Comparison of ENCODE assay signal across 8 cellular contexts in genomic region chr9:91727316-91727861, GRCh38.
A peak's percentile ranks its signal among the peaks of the same experiment; 100 is the strongest.
DNase-seq lines count a peak whose midpoint lies in the region; ATAC-seq, FAIRE-seq and TF ChIP-seq lines count a peak whose summit lies in the region.

No MANE protein-coding gene starts in this region.

- H3K79me1 ChIP-seq in IMR-90 (ENCODE audit: low read depth in 1 of 2, low read length in 2 of 2) (no peaks in the 10 kb centered on the region), H1 (ENCODE audit: low read depth, low read length) (no peaks in the 10 kb centered on the region)

- TF ChIP-seq RAD21 in IMR-90 (IDR thresholded peaks at IDR 0.05; ENCODE audit: low read length) (peak; percentile 76), H1 (IDR thresholded peaks at IDR 0.05 in 1 of 2, conservative IDR thresholded peaks at IDR 0.05 in 1 of 2; ENCODE audit: low read depth in 2 of 2, low read length in 2 of 2) (peak; percentile 78 to 85)

- TF ChIP-seq CTCF in AG10803 (conservative IDR thresholded peaks at IDR 0.05; ENCODE audit: low read length), result peak; percentile 77
- TF ChIP-seq CTCF in GM12864 (IDR thresholded peaks at IDR 0.05; ENCODE audit: low read depth, low read length, missing control alignments), result peak; percentile 69
- peak; percentile 73 for TF ChIP-seq CTCF in IMR-90 (conservative IDR thresholded peaks at IDR 0.05; ENCODE audit: low read depth, low read length)
- peak; percentile 46 for TF ChIP-seq CTCF in SU-DHL-6 (IDR thresholded peaks at IDR 0.05; ENCODE audit: insufficient read depth, low read length, poor library complexity, severe bottlenecking)
- TF ChIP-seq CTCF in H1 (IDR thresholded peaks at IDR 0.05; ENCODE audit: control extremely low read depth in 1 of 3, insufficient read depth in 1 of 3, low read depth in 1 of 3, low read length in 3 of 3), result peak; percentile 38 to 75 (median 70)

- H3K4me2 ChIP-seq in IMR-90 (ENCODE audit: low read depth, low read length) (no peak overlapping the region), SU-DHL-6 (ENCODE audit: low read depth, low read length, poor library complexity, severe bottlenecking) (no peak overlapping the region), H1 (ENCODE audit: insufficient read depth in 1 of 2, low read depth in 2 of 2, low read length in 2 of 2) (no peak overlapping the region)

- H2BK5ac ChIP-seq in IMR-90 (ENCODE audit: low read depth, low read length, poor library complexity, severe bottlenecking) (no peak overlapping the region), H1 (ENCODE audit: low read depth, low read length) (no peak overlapping the region)

- no peaks in the 10 kb centered on the region for H3K23me2 ChIP-seq in H1 (ENCODE audit: low read depth, low read length)

- H3K18ac ChIP-seq in IMR-90 (ENCODE audit: low read depth, low read length), result no peak overlapping the region
- H3K18ac ChIP-seq in H1 (ENCODE audit: extremely low read depth, low read length), result no peak overlapping the region

- H4K5ac ChIP-seq in IMR-90 (ENCODE audit: low read depth, low read length) (no peak overlapping the region), H1 (ENCODE audit: insufficient read length, low read depth, low read length) (no peak overlapping the region)

- H4K20me1 ChIP-seq in IMR-90 (ENCODE audit: insufficient read depth, low read length) (no peaks in the 10 kb centered on the region), SU-DHL-6 (ENCODE audit: low read depth, low read length) (no peaks in the 10 kb centered on the region), H1 (replicated peaks in 1 of 2; ENCODE audit: control insufficient read depth in 1 of 2, insufficient read depth in 2 of 2, low read length in 2 of 2) (no peaks in the 10 kb centered on the region)

- H3K27me3 ChIP-seq in IMR-90 (ENCODE audit: control insufficient read depth, insufficient read depth, low read length) (no peaks in the 10 kb centered on the region), SU-DHL-6 (ENCODE audit: low read length) (no peaks in the 10 kb centered on the region), H1 (replicated peaks in 1 of 4; ENCODE audit: control insufficient read depth in 3 of 4, extremely low read depth in 1 of 4, insufficient read depth in 3 of 4, low read length in 3 of 4) (no peaks in the 10 kb centered on the region)

- H2BK120ac ChIP-seq in IMR-90 (ENCODE audit: low read depth, low read length), result no peak overlapping the region
- no peak overlapping the region for H2BK120ac ChIP-seq in H1 (replicated peaks; ENCODE audit: low read depth, low read length)

- peaks cover 3% of the 10 kb centered on the region; the same call in 1 of the 2 replicates for H3K9me1 ChIP-seq in IMR-90 (ENCODE audit: insufficient read depth, low read length)

- H4K91ac ChIP-seq in IMR-90 (ENCODE audit: insufficient read depth, low read depth, low read length) (no peak overlapping the region; the same call in 1 of the 2 replicates), H1 (replicated peaks; ENCODE audit: insufficient read length, low read length) (no peak overlapping the region)

- peak; percentile 70 for FAIRE-seq in H1 (lab: Jason Lieb, UNC)

- H3K56ac ChIP-seq in IMR-90 (ENCODE audit: extremely low read depth, insufficient read depth, low read length) (no peak overlapping the region), H1 (replicated peaks; ENCODE audit: insufficient read length, low read depth, low read length) (no peak overlapping the region)

- peak overlapping the region; percentile 83 for H2AK5ac ChIP-seq in IMR-90 (ENCODE audit: low read depth, low read length)
- no peak overlapping the region for H2AK5ac ChIP-seq in H1 (ENCODE audit: low read depth, low read length)

- H3K4me1 ChIP-seq in IMR-90 (ENCODE audit: control insufficient read depth, insufficient read depth, low read length), result peaks cover 5% of the 10 kb centered on the region; the same call in 1 of the 2 replicates
- H3K4me1 ChIP-seq in H1 (replicated peaks in 1 of 4; ENCODE audit: control insufficient read depth in 3 of 4, insufficient read depth in 4 of 4, low read length in 3 of 4), result no peaks in the 10 kb centered on the region

- CTCF ChIA-PET in IMR-90 (lab: Yijun Ruan, JAX), result interaction anchor here (0.6 to 0.8 kb wide), 17 partner anchors 8 to 1763 kb away, joined by 3 to 9 read pairs (median 3); no protein-coding TSS in a partner anchor
- CTCF ChIA-PET in H1 (lab: Charles Lee; ENCODE audit: partially characterized antibody), result interaction anchor here (0.6 to 5.4 kb wide), 31 partner anchors 8 to 1450 kb away, joined by 3 to 20 read pairs (median 4); no protein-coding TSS in a partner anchor

- dilution Hi-C loops in IMR-90 (cut with HindIII; ENCODE audit: low sequenced_read_pairs, unreplicated experiment), result no loop called here

- intact Hi-C loops in IMR-90 (cut with micrococcal nuclease), result loop anchor here (1.0 to 2.0 kb wide), 3 partner anchors 306 to 812 kb away; no protein-coding TSS in a partner anchor

- H3K14ac ChIP-seq in IMR-90 (replicated peaks; ENCODE audit: low read depth, low read length) (no peak overlapping the region), H1 (ENCODE audit: insufficient read length) (no peak overlapping the region)

- in situ Hi-C loops in IMR-90 (cut with MboI; ENCODE audit: low sequenced_read_pairs), result no loop called here

- DNase-seq in AG10803 (ENCODE audit: low read depth) (peak; percentile 43), GM12864 (ENCODE audit: low read depth) (no peak), IMR-90 (peak; percentile 56), H1 (ENCODE audit: low read depth in 1 of 2, low spot score in 2 of 2) (peak; percentile 21 to 61), midbrain (lab: John Stamatoyannopoulos, UW) (peak; percentile 1), ureter (ENCODE audit: low spot score) (peak; percentile 36)

- no TSS peak for BruUV-seq in IMR-90 (replicated peaks; lab: Mats Ljungman, UMichigan)

- H2AFZ ChIP-seq in IMR-90 (replicated peaks; ENCODE audit: low read length, poor library complexity) (peak overlapping the region; percentile 71), SU-DHL-6 (ENCODE audit: low read depth, low read length, severe bottlenecking) (no peak overlapping the region), H1 (ENCODE audit: low read length) (0 out of 2 replicates have a peak overlapping the region, but pooled peaks have one; percentile 59)

- H3K9me3 ChIP-seq in IMR-90 (ENCODE audit: control insufficient read depth, insufficient read depth, low read length) (no peaks in the 10 kb centered on the region), SU-DHL-6 (ENCODE audit: insufficient read depth, low read length) (no peaks in the 10 kb centered on the region), H1 (ENCODE audit: insufficient read depth in 2 of 2, low read depth in 1 of 2, low read length in 1 of 2) (no peaks in the 10 kb centered on the region; a peak in 1 of 4 replicates)

- H3K23ac ChIP-seq in IMR-90 (ENCODE audit: low read depth, low read length) (no peak overlapping the region), H1 (ENCODE audit: insufficient read length) (no peak overlapping the region)

- peak overlapping the region; percentile 83 for H2AK9ac ChIP-seq in IMR-90 (replicated peaks; ENCODE audit: low read depth, low read length, poor library complexity)

- TF ChIP-seq EP300 in H1 (IDR thresholded peaks at IDR 0.05; ENCODE audit: borderline replicate concordance in 1 of 2, low read depth in 2 of 2, low read length in 2 of 2), result no peak

- H3K79me2 ChIP-seq in SU-DHL-6 (ENCODE audit: insufficient read depth, low read length) (no peaks in the 10 kb centered on the region), H1 (ENCODE audit: control insufficient read depth in 1 of 2, insufficient read depth in 2 of 2, low read length in 2 of 2) (no peaks in the 10 kb centered on the region)

- no peak for TF ChIP-seq POLR2A in IMR-90 (IDR thresholded peaks at IDR 0.05; ENCODE audit: low read depth, low read length)
- no peak for TF ChIP-seq POLR2A in H1 (IDR thresholded peaks at IDR 0.05; ENCODE audit: control extremely low read depth in 1 of 2, low read depth in 2 of 2, low read length in 2 of 2)

- H3K36me3 ChIP-seq in IMR-90 (ENCODE audit: control insufficient read depth, insufficient read depth, low read length) (peaks cover 58% of the 10 kb centered on the region), SU-DHL-6 (ENCODE audit: low read length) (no peaks in the 10 kb centered on the region), H1 (ENCODE audit: control insufficient read depth in 2 of 4, insufficient read depth in 4 of 4, low read length in 3 of 4) (no peaks in the 10 kb centered on the region; a peak in 1 of 8 replicates)

- H3K4me3 ChIP-seq in AG10803 (ENCODE audit: low read length) (no peak overlapping the region), GM12864 (ENCODE audit: low read depth, low read length) (no peak overlapping the region), IMR-90 (ENCODE audit: insufficient read depth, low read depth, low read length) (no peak overlapping the region), SU-DHL-6 (ENCODE audit: insufficient read depth, low read length, poor library complexity, severe bottlenecking) (no peak overlapping the region), H1 (ENCODE audit: extremely low read depth in 1 of 4, insufficient read depth in 2 of 4, low read depth in 3 of 4, low read length in 4 of 4) (no peak overlapping the region)

- ATAC-seq in IMR-90 (ENCODE audit: low read depth) (peak; percentile 94), HG03571 (IDR thresholded peaks at IDR 0.05; ENCODE audit: unreplicated experiment) (no peak)

- H2BK12ac ChIP-seq in H1 (ENCODE audit: low read depth, low read length), result no peak overlapping the region

- POLR2A ChIA-PET in IMR-90 (lab: Charles Lee; ENCODE audit: unreplicated experiment), result interaction anchor here (0.6 kb wide), 1 partner anchor 299 kb away, joined by 5 read pairs; no protein-coding TSS in a partner anchor
- POLR2A ChIA-PET in H1 (lab: Charles Lee; ENCODE audit: partially characterized antibody), result interaction anchor here (0.6 kb wide), 1 partner anchor 14 kb away, joined by 3 read pairs; no protein-coding TSS in a partner anchor

- H2BK15ac ChIP-seq in IMR-90 (ENCODE audit: low read depth, low read length), result no peak overlapping the region
- no peak overlapping the region for H2BK15ac ChIP-seq in H1 (ENCODE audit: low read length)

- H3K9ac ChIP-seq in IMR-90 (ENCODE audit: low read depth, low read length), result 0 out of 2 replicates have a peak overlapping the region, but pooled peaks have one; percentile 48
- no peak overlapping the region for H3K9ac ChIP-seq in SU-DHL-6 (ENCODE audit: low read length)
- no peak overlapping the region for H3K9ac ChIP-seq in H1 (replicated peaks in 1 of 4; ENCODE audit: extremely low read depth in 1 of 4, low read depth in 3 of 4, low read length in 3 of 4)

- no peaks in the 10 kb centered on the region for H3K9me2 ChIP-seq in SU-DHL-6 (replicated peaks; ENCODE audit: insufficient read depth, low read length)

- no peak overlapping the region for H3K4ac ChIP-seq in IMR-90 (ENCODE audit: low read depth, low read length)
- no peak overlapping the region for H3K4ac ChIP-seq in H1 (replicated peaks; ENCODE audit: insufficient read length, low read depth, low read length)

- H3F3A ChIP-seq in SU-DHL-6 (ENCODE audit: insufficient read depth), result no peaks in the 10 kb centered on the region

- H3K27ac ChIP-seq in IMR-90 (ENCODE audit: insufficient read depth, low read length) (no peak overlapping the region), SU-DHL-6 (ENCODE audit: low read depth, low read length) (no peak overlapping the region), H1 (ENCODE audit: low read depth, low read length) (no peak overlapping the region)

- 78% methylated on average over 1 of the region's 7 CpGs; no CpG with 5 or more reads in 1 of the 2 experiments for WGBS in IMR-90 (ENCODE audit: extremely low coverage in 2 of 2, insufficient read length in 1 of 2), 2 experiments
- WGBS in H1 (ENCODE audit: extremely low coverage in 1 of 2, insufficient coverage in 1 of 2, insufficient read length in 1 of 2, insufficient replicate concordance in 2 of 2, low coverage in 1 of 2, low lambda C conversion rate in 2 of 2, missing lambda C conversion rate in 1 of 2), 2 experiments, result 46% methylated on average over 7 of the region's 7 CpGs; no CpG with 5 or more reads in 1 of the 2 experiments

- H4K8ac ChIP-seq in IMR-90 (ENCODE audit: low read depth in 2 of 2, low read length in 2 of 2) (no peak overlapping the region), H1 (ENCODE audit: extremely low read depth, insufficient read depth, low read length) (0 out of 2 replicates have a peak overlapping the region, but pooled peaks have one; percentile 81)

- H2BK20ac ChIP-seq in IMR-90 (ENCODE audit: low read depth, low read length) (no peak overlapping the region), H1 (ENCODE audit: low read length) (no peak overlapping the region)
